In genomic region chr7:30503273-30504212, GRCh38 we compare ENCODE assay signal across 8 cellular contexts. TPM values are rescaled to one million over a fixed set of nuclear protein-coding genes. Genes with fewer than 3 reads are reported as not detected.
DNase-seq lines count a peak whose midpoint lies in the region; ATAC-seq and TF ChIP-seq lines count a peak whose summit lies in the region.

No MANE protein-coding gene starts in this region.

- H3K9me3 Mint-ChIP-seq in activated CD8-positive, alpha-beta memory T cell treated with anti-CD3 and anti-CD28 coated beads, Interleukin-2, amount 10 ng/mL, durations not matched to agents 7 days and 5 days (ENCODE audit: low read depth) = peaks cover 4% of the 10 kb centered on the region
- no peaks in the 10 kb centered on the region for H3K9me3 Mint-ChIP-seq in activated CD8-positive, alpha-beta T cell treated with anti-CD3 and anti-CD28 coated beads, Interleukin-2, amount 10 ng/mL, durations not matched to agents 7 days and 5 days (ENCODE audit: insufficient read depth)
- no peaks in the 10 kb centered on the region for H3K9me3 Mint-ChIP-seq in immature natural killer cell

- H3K36me3 ChIP-seq in thoracic aorta = peaks cover 4% of the 10 kb centered on the region

- H3K4me1 ChIP-seq in thoracic aorta (ENCODE audit: control insufficient read depth in 1 of 2, low read depth in 2 of 2) = peaks cover 10 to 24% of the 10 kb centered on the region in 2 donors

- peaks cover 38% of the 10 kb centered on the region for H3K36me3 Mint-ChIP-seq in activated CD8-positive, alpha-beta memory T cell treated with anti-CD3 and anti-CD28 coated beads, Interleukin-2, amount 10 ng/mL, durations not matched to agents 7 days and 5 days
- peaks cover 31% of the 10 kb centered on the region for H3K36me3 Mint-ChIP-seq in activated CD8-positive, alpha-beta T cell treated with anti-CD3 and anti-CD28 coated beads, Interleukin-2, amount 10 ng/mL, durations not matched to agents 7 days and 5 days (ENCODE audit: low read depth)
- peaks cover 0 to 4% (median 0%) of the 10 kb centered on the region in 3 donors for H3K36me3 Mint-ChIP-seq in immature natural killer cell

- no peak for DNase-seq in activated CD8-positive, alpha-beta memory T cell treated with anti-CD3 and anti-CD28 coated beads, Interleukin-2, amount 10 ng/mL, durations not matched to agents 7 days and 5 days
- no peak for DNase-seq in activated CD8-positive, alpha-beta memory T cell treated with anti-CD3 and anti-CD28 coated beads, Interleukin-2, amount 50 U/mL, for 4 hours
- no peak for DNase-seq in activated CD8-positive, alpha-beta T cell treated with anti-CD3 and anti-CD28 coated beads, Interleukin-2, amount 10 ng/mL, durations not matched to agents 7 days and 5 days
- DNase-seq in immature natural killer cell = no peak
- DNase-seq in thoracic aorta (ENCODE audit: low spot score) = no peak
- DNase-seq in midbrain (lab: John Stamatoyannopoulos, UW) = no peak
- DNase-seq in NCI-H2227 treated with DMSO at 0.1 percent for 48 hours (lab: John Stamatoyannopoulos, UW) = no peak

- peak overlapping the region; percentile 81 for H3K4me3 Mint-ChIP-seq in activated CD8-positive, alpha-beta memory T cell treated with anti-CD3 and anti-CD28 coated beads, Interleukin-2, amount 10 ng/mL, durations not matched to agents 7 days and 5 days
- H3K4me3 Mint-ChIP-seq in activated CD8-positive, alpha-beta T cell treated with anti-CD3 and anti-CD28 coated beads, Interleukin-2, amount 10 ng/mL, durations not matched to agents 7 days and 5 days = peak overlapping the region; percentile 80
- H3K4me3 Mint-ChIP-seq in immature natural killer cell = peak overlapping the region; percentile 88 to 98 (median 93)

- no peak for TF ChIP-seq CTCF in thoracic aorta (IDR thresholded peaks at IDR 0.05)

- peaks cover 50% of the 10 kb centered on the region for H3K4me1 Mint-ChIP-seq in activated CD8-positive, alpha-beta memory T cell treated with anti-CD3 and anti-CD28 coated beads, Interleukin-2, amount 10 ng/mL, durations not matched to agents 7 days and 5 days
- H3K4me1 Mint-ChIP-seq in activated CD8-positive, alpha-beta T cell treated with anti-CD3 and anti-CD28 coated beads, Interleukin-2, amount 10 ng/mL, durations not matched to agents 7 days and 5 days (ENCODE audit: low read depth) = peaks cover 49% of the 10 kb centered on the region
- H3K4me1 Mint-ChIP-seq in immature natural killer cell = peaks cover 33 to 37% of the 10 kb centered on the region in 2 donors

- no peaks in the 10 kb centered on the region for H3K9me3 ChIP-seq in thoracic aorta

- ATAC-seq in activated CD8-positive, alpha-beta memory T cell treated with anti-CD3 and anti-CD28 coated beads, Interleukin-2, amount 10 ng/mL, durations not matched to agents 7 days and 5 days = no peak
- no peak for ATAC-seq in activated CD8-positive, alpha-beta T cell treated with anti-CD3 and anti-CD28 coated beads, Interleukin-2, amount 10 ng/mL, durations not matched to agents 7 days and 5 days
- ATAC-seq in thoracic aorta (ENCODE audit: insufficient number of reproducible peaks, low FRiP score, low read depth) = no peak
- no peak for ATAC-seq in HG03045 (IDR thresholded peaks at IDR 0.05; ENCODE audit: unreplicated experiment)

- no peak overlapping the region for H3K27ac ChIP-seq in thoracic aorta

- no peaks in the 10 kb centered on the region for H3K27me3 Mint-ChIP-seq in activated CD8-positive, alpha-beta memory T cell treated with anti-CD3 and anti-CD28 coated beads, Interleukin-2, amount 10 ng/mL, durations not matched to agents 7 days and 5 days
- no peaks in the 10 kb centered on the region for H3K27me3 Mint-ChIP-seq in activated CD8-positive, alpha-beta T cell treated with anti-CD3 and anti-CD28 coated beads, Interleukin-2, amount 10 ng/mL, durations not matched to agents 7 days and 5 days (ENCODE audit: low read depth)
- H3K27me3 Mint-ChIP-seq in immature natural killer cell (ENCODE audit: low read depth in 3 of 3) = peaks cover 4 to 8% (median 4%) of the 10 kb centered on the region in 3 donors

- H3K27ac Mint-ChIP-seq in activated CD8-positive, alpha-beta memory T cell treated with anti-CD3 and anti-CD28 coated beads, Interleukin-2, amount 10 ng/mL, durations not matched to agents 7 days and 5 days = peak overlapping the region; percentile 84
- peak overlapping the region; percentile 86 for H3K27ac Mint-ChIP-seq in activated CD8-positive, alpha-beta T cell treated with anti-CD3 and anti-CD28 coated beads, Interleukin-2, amount 10 ng/mL, durations not matched to agents 7 days and 5 days
- peak overlapping the region; percentile 32 to 90 (median 84) for H3K27ac Mint-ChIP-seq in immature natural killer cell

- CTCF ChIA-PET in activated CD8-positive, alpha-beta memory T cell treated with anti-CD3 and anti-CD28 coated beads, Interleukin-2, amount 10 ng/mL, durations not matched to agents 7 days and 5 days (lab: Charles Lee) = interaction anchor here (0.7 kb wide), 1 partner anchor 43 kb away, joined by 3 read pairs; no protein-coding TSS in a partner anchor
- CTCF ChIA-PET in activated CD8-positive, alpha-beta T cell treated with anti-CD3 and anti-CD28 coated beads, Interleukin-2, amount 10 ng/mL, durations not matched to agents 7 days and 5 days (lab: Charles Lee) = no interaction called here

- POLR2A ChIA-PET in activated CD8-positive, alpha-beta T cell treated with anti-CD3 and anti-CD28 coated beads, Interleukin-2, amount 10 ng/mL, durations not matched to agents 7 days and 5 days (lab: Charles Lee) = interaction anchor here (0.8 to 2.3 kb wide), 3 partner anchors 25 to 475 kb away, joined by 3 to 11 read pairs (median 3); partner anchors contain the start of genes NOD1 and PLEKHA8

- peak overlapping the region; percentile 93 for H3K4me3 ChIP-seq in thoracic aorta

- no peaks in the 10 kb centered on the region for H3K27me3 ChIP-seq in thoracic aorta (replicated peaks; ENCODE audit: insufficient read depth)

RNA-seq across cellular contexts. Expression of gene GGCT, which starts 1.1 kb away (rescaled TPM):
- total RNA-seq in activated CD8-positive, alpha-beta memory T cell treated with anti-CD3 and anti-CD28 coated beads, Interleukin-2, amount 10 ng/mL, durations not matched to agents 7 days and 5 days = 10 to 100 TPM; 46.1 to 58.8 TPM
- 10 to 100 TPM; 49.7 to 50.2 TPM for total RNA-seq in activated CD8-positive, alpha-beta T cell treated with anti-CD3 and anti-CD28 coated beads, Interleukin-2, amount 10 ng/mL, durations not matched to agents 7 days and 5 days
- 10 to 100 TPM; 20.3 to 27.2 (median 25.3) TPM for polyA plus RNA-seq in immature natural killer cell
- 10 to 100 TPM; 11.8 to 24.6 TPM for total RNA-seq in thoracic aorta

RNA-seq across cellular contexts. Expression of gene NOD1, which starts 25.0 kb away (rescaled TPM):
- 10 to 100 TPM; 20.8 to 36.9 TPM for total RNA-seq in activated CD8-positive, alpha-beta memory T cell treated with anti-CD3 and anti-CD28 coated beads, Interleukin-2, amount 10 ng/mL, durations not matched to agents 7 days and 5 days
- 10 to 100 TPM; 22.3 to 25.2 TPM for total RNA-seq in activated CD8-positive, alpha-beta T cell treated with anti-CD3 and anti-CD28 coated beads, Interleukin-2, amount 10 ng/mL, durations not matched to agents 7 days and 5 days
- polyA plus RNA-seq in immature natural killer cell = 1 to 10 TPM; 5.7 to 9.9 (median 7.4) TPM
- 10 to 100 TPM; 16.2 to 47.0 TPM for total RNA-seq in thoracic aorta
